ENCODE assay signal across 15 cellular contexts in the genomic region with DNA sequence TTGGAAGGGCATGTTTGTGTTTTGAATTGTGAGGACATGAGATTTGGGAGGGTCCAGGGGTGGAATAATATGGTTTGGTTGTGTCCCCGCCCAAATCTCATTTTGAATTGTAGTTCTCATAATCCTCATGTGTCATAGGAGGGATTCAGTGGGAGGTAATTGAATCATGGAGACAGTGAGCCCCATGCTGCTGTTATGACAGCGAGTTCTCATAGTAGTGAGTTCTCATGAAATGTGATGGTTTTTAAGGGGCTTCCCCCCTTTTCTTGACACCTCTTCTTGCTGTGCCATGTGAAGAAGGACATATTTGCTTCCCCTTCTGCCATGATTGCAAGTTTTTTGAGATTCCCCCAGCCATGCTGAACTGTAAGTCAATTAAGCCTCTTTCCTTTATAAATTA.
A peak's percentile ranks its signal among the peaks of the same experiment; 100 is the strongest.
DNase-seq lines count a peak whose midpoint lies in the region; ATAC-seq lines count a peak whose summit lies in the region.
"Had no signal": no experiment of that assay in that cellular context is flagged by ENCODE, and none has a peak within 500 bp of the region (broad histone marks: within the 10 kb centered on the region; RNA-seq: fewer than 3 reads in every experiment).

No MANE protein-coding gene starts in this region.

- H3K27ac Mint-ChIP-seq in activated CD4-positive, alpha-beta memory T cell treated with anti-CD3 and anti-CD28 coated beads for 36 hours, result peak overlapping the region; percentile 92
- no peak overlapping the region for H3K27ac Mint-ChIP-seq in activated CD4-positive, alpha-beta memory T cell treated with anti-CD3 and anti-CD28 coated beads, Interleukin-2, amount 10 ng/mL, durations not matched to agents 7 days and 5 days
- H3K27ac Mint-ChIP-seq in activated naive CD4-positive, alpha-beta T cell treated with anti-CD3 and anti-CD28 coated beads, Interleukin-2, amount 50 U/mL, for 72 hours, result peak overlapping the region in 1 of 2 donors; percentile 43
- peak overlapping the region; percentile 28 for H3K27ac Mint-ChIP-seq in stimulated activated naive CD8-positive, alpha-beta T cell treated with anti-CD3 and anti-CD28 coated beads, Interleukin-15, Interleukin-2, amounts not matched to agents 100 ng/mL and 50 ng/mL, for 24 hours
- H3K27ac Mint-ChIP-seq: GM23338 had no signal

- H3K36me3 Mint-ChIP-seq in activated CD4-positive, alpha-beta memory T cell treated with anti-CD3 and anti-CD28 coated beads for 36 hours, result peaks cover 23% of the 10 kb centered on the region
- H3K36me3 Mint-ChIP-seq in activated CD4-positive, alpha-beta memory T cell treated with anti-CD3 and anti-CD28 coated beads, Interleukin-2, amount 10 ng/mL, durations not matched to agents 7 days and 5 days (ENCODE audit: low read depth), result peaks cover 28% of the 10 kb centered on the region
- H3K36me3 Mint-ChIP-seq in activated naive CD4-positive, alpha-beta T cell treated with anti-CD3 and anti-CD28 coated beads, Interleukin-2, amount 50 U/mL, for 72 hours, result peaks cover 30 to 40% of the 10 kb centered on the region in 2 donors
- peaks cover 10% of the 10 kb centered on the region for H3K36me3 Mint-ChIP-seq in stimulated activated naive CD8-positive, alpha-beta T cell treated with anti-CD3 and anti-CD28 coated beads, Interleukin-15, Interleukin-2, amounts not matched to agents 100 ng/mL and 50 ng/mL, for 24 hours (ENCODE audit: low read depth)

- peak; percentile 48 for DNase-seq in activated CD4-positive, alpha-beta memory T cell treated with anti-CD3 and anti-CD28 coated beads for 36 hours
- DNase-seq in activated CD4-positive, alpha-beta memory T cell treated with anti-CD3 and anti-CD28 coated beads, Interleukin-2, amount 10 ng/mL, durations not matched to agents 7 days and 5 days, result no peak
- DNase-seq in stimulated activated CD4-positive, alpha-beta T cell treated with anti-CD3 and anti-CD28 coated beads, Interleukin-15, amount 100 ng/mL, for 24 hours, result peak; percentile 39
- DNase-seq in stimulated activated CD4-positive, alpha-beta T cell treated with anti-CD3 and anti-CD28 coated beads, Interleukin-4, amount 100 ng/mL, for 4 hours, result no peak
- no peak for DNase-seq in activated naive CD4-positive, alpha-beta T cell treated with anti-CD3 and anti-CD28 coated beads, Interleukin-2, amount 50 U/mL, for 72 hours (ENCODE audit: low spot score in 2 of 2)
- DNase-seq in COR-L47 (lab: John Stamatoyannopoulos, UW), result no peak
- DNase-seq: C1 segment of cervical spinal cord, DMS153, NCI-H1105 treated with DMSO at 0.1 percent for 48 hours, NCI-H1694 treated with DMSO at 0.1 percent for 48 hours, NCI-H2107, NCI-H226, NCI-H524 treated with DMSO at 0.1 percent for 48 hours had no signal

- POLR2A ChIA-PET in activated CD4-positive, alpha-beta memory T cell treated with anti-CD3 and anti-CD28 coated beads for 36 hours (lab: Charles Lee), result no interaction called here
- POLR2A ChIA-PET in activated CD4-positive, alpha-beta memory T cell treated with anti-CD3 and anti-CD28 coated beads, Interleukin-2, amount 10 ng/mL, durations not matched to agents 7 days and 5 days (lab: Charles Lee), result no interaction called here

- ATAC-seq in activated naive CD4-positive, alpha-beta T cell treated with anti-CD3 and anti-CD28 coated beads, Interleukin-2, amount 50 U/mL, for 72 hours, result peak; percentile 81 to 94
- ATAC-seq: GM23338 had no signal

- CTCF ChIA-PET in activated CD4-positive, alpha-beta memory T cell treated with anti-CD3 and anti-CD28 coated beads for 36 hours (lab: Charles Lee), result no interaction called here
- CTCF ChIA-PET in activated CD4-positive, alpha-beta memory T cell treated with anti-CD3 and anti-CD28 coated beads, Interleukin-2, amount 10 ng/mL, durations not matched to agents 7 days and 5 days (lab: Charles Lee), result no interaction called here

- peaks cover 27% of the 10 kb centered on the region for H3K9me3 Mint-ChIP-seq in activated CD4-positive, alpha-beta memory T cell treated with anti-CD3 and anti-CD28 coated beads for 36 hours
- peaks cover 25% of the 10 kb centered on the region for H3K9me3 Mint-ChIP-seq in activated CD4-positive, alpha-beta memory T cell treated with anti-CD3 and anti-CD28 coated beads, Interleukin-2, amount 10 ng/mL, durations not matched to agents 7 days and 5 days
- peaks cover 15 to 23% of the 10 kb centered on the region in 2 donors for H3K9me3 Mint-ChIP-seq in activated naive CD4-positive, alpha-beta T cell treated with anti-CD3 and anti-CD28 coated beads, Interleukin-2, amount 50 U/mL, for 72 hours
- H3K9me3 Mint-ChIP-seq in stimulated activated naive CD8-positive, alpha-beta T cell treated with anti-CD3 and anti-CD28 coated beads, Interleukin-15, Interleukin-2, amounts not matched to agents 100 ng/mL and 50 ng/mL, for 24 hours, result peaks cover 12% of the 10 kb centered on the region

- peaks cover 12% of the 10 kb centered on the region for H3K4me1 Mint-ChIP-seq in activated CD4-positive, alpha-beta memory T cell treated with anti-CD3 and anti-CD28 coated beads for 36 hours (ENCODE audit: low read depth)
- peaks cover 8% of the 10 kb centered on the region for H3K4me1 Mint-ChIP-seq in activated CD4-positive, alpha-beta memory T cell treated with anti-CD3 and anti-CD28 coated beads, Interleukin-2, amount 10 ng/mL, durations not matched to agents 7 days and 5 days
- peaks cover 13% of the 10 kb centered on the region for H3K4me1 Mint-ChIP-seq in stimulated activated naive CD8-positive, alpha-beta T cell treated with anti-CD3 and anti-CD28 coated beads, Interleukin-15, Interleukin-2, amounts not matched to agents 100 ng/mL and 50 ng/mL, for 24 hours (ENCODE audit: low read depth)

- peaks cover 3% of the 10 kb centered on the region for H3K27me3 Mint-ChIP-seq in activated CD4-positive, alpha-beta memory T cell treated with anti-CD3 and anti-CD28 coated beads for 36 hours
- no peaks in the 10 kb centered on the region for H3K27me3 Mint-ChIP-seq in activated CD4-positive, alpha-beta memory T cell treated with anti-CD3 and anti-CD28 coated beads, Interleukin-2, amount 10 ng/mL, durations not matched to agents 7 days and 5 days
- no peaks in the 10 kb centered on the region for H3K27me3 Mint-ChIP-seq in stimulated activated naive CD8-positive, alpha-beta T cell treated with anti-CD3 and anti-CD28 coated beads, Interleukin-15, Interleukin-2, amounts not matched to agents 100 ng/mL and 50 ng/mL, for 24 hours

- no peak overlapping the region for H3K4me3 Mint-ChIP-seq in activated CD4-positive, alpha-beta memory T cell treated with anti-CD3 and anti-CD28 coated beads for 36 hours
- H3K4me3 Mint-ChIP-seq in activated CD4-positive, alpha-beta memory T cell treated with anti-CD3 and anti-CD28 coated beads, Interleukin-2, amount 10 ng/mL, durations not matched to agents 7 days and 5 days, result no peak overlapping the region
- no peak overlapping the region for H3K4me3 Mint-ChIP-seq in stimulated activated naive CD8-positive, alpha-beta T cell treated with anti-CD3 and anti-CD28 coated beads, Interleukin-15, Interleukin-2, amounts not matched to agents 100 ng/mL and 50 ng/mL, for 24 hours
- H3K4me3 Mint-ChIP-seq: GM23338 had no signal

- intact Hi-C loops in activated CD4-positive, alpha-beta memory T cell treated with anti-CD3 and anti-CD28 coated beads for 36 hours (cut with micrococcal nuclease), result loop anchor here (1.0 to 2.0 kb wide), 4 partner anchors 19 to 133 kb away; no protein-coding TSS in a partner anchor

Comparison
In these comparisons a context has a peak if more than half of its experiments do, and no peak if none do; other contexts are left out.
1. DNase-seq: peak in activated CD4-positive, alpha-beta memory T cell treated with anti-CD3 and anti-CD28 coated beads for 36 hours (single experiment) and stimulated activated CD4-positive, alpha-beta T cell treated with anti-CD3 and anti-CD28 coated beads, Interleukin-15, amount 100 ng/mL, for 24 hours (single experiment); none in activated CD4-positive, alpha-beta memory T cell treated with anti-CD3 and anti-CD28 coated beads, Interleukin-2, amount 10 ng/mL, durations not matched to agents 7 days and 5 days (single experiment), stimulated activated CD4-positive, alpha-beta T cell treated with anti-CD3 and anti-CD28 coated beads, Interleukin-4, amount 100 ng/mL, for 4 hours (0 of 2), activated naive CD4-positive, alpha-beta T cell treated with anti-CD3 and anti-CD28 coated beads, Interleukin-2, amount 50 U/mL, for 72 hours (0 of 2) and COR-L47 (single experiment).